Comparison of ENCODE assay signal across 1 cellular context in genomic region chr7:129870668-129871067, GRCh38.
TF ChIP-seq lines count a peak whose summit lies in the region.

No MANE protein-coding gene starts in this region.

TF ChIP-seq in GM23338, 12 proteins besides CTCF, POLR2A, EP300 and RAD21 (continued from another document):
- TF ChIP-seq ZNF462 (CRISPR knock-in tag; IDR thresholded peaks at IDR 0.05) (no peak), CREB1 (CRISPR knock-in tag; IDR thresholded peaks at IDR 0.05; ENCODE audit: low read depth) (no peak), ETS1 (IDR thresholded peaks at IDR 0.05) (no peak), ZNF114 (CRISPR knock-in tag; IDR thresholded peaks at IDR 0.05) (no peak), JUNB (IDR thresholded peaks at IDR 0.05; ENCODE audit: unreplicated experiment) (no peak), EZH2phosphoT487 (IDR thresholded peaks at IDR 0.05; ENCODE audit: unreplicated experiment) (no peak), EZH2 (IDR thresholded peaks at IDR 0.05; ENCODE audit: low read depth, unreplicated experiment) (no peak), POLR2AphosphoS5 (IDR thresholded peaks at IDR 0.05; ENCODE audit: low read depth) (no peak)
